8 cellular contexts compared by ENCODE assay signal in the genomic region with DNA sequence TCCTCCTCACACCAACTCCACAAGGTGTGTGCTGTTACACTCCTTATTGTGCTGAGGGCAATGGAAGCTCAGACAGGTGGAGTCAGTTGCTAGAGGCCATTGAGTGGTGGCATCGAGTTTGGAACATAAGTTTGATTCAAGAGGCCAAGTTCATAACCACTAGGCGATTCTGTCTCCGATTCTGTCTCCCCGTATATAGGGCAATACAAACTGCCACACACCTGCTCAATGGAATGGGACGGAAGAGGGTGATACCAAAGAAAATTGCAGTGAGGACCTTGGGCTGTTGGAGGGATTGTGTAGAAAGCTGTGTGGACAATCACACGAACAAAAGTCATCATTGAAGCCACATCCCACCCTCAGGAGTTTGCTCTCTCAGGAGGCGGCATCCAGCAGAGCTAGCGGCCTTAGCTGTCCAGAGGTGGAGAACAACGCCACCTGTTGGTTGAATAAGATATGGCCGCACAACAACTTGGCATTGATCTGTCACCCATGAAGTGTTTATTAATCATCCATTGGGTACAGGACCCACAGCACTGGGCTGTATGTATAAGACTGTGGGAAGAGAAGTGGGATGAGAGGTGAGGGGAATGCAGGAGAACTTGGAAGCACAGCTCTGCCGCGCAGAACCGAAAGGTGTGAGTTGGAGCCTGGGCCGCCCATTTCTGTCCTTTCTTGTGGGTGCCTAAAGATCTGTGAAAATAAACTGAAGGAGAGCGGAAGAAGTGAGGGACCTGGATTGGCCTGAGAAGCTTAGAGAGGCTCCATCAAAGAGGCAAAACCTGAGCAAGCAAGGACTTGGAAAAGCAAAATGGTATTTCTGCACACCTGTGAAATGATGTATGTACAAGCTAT. TPM values are rescaled to one million over a fixed set of nuclear protein-coding genes. Genes with fewer than 3 reads are reported as not detected.
A peak's percentile ranks its signal among the peaks of the same experiment; 100 is the strongest.
DNase-seq lines count a peak whose midpoint lies in the region; ATAC-seq and TF ChIP-seq lines count a peak whose summit lies in the region.

No MANE protein-coding gene starts in this region.

- H3K4me3 ChIP-seq in LNCaP clone FGC (ENCODE audit: low read depth, low read length): no peak overlapping the region
- no peak overlapping the region for H3K4me3 ChIP-seq in SJCRH30
- H3K4me3 ChIP-seq in heart right ventricle: no peak overlapping the region

- H3K36me3 ChIP-seq in SJCRH30: no peaks in the 10 kb centered on the region
- H3K36me3 ChIP-seq in heart right ventricle: no peaks in the 10 kb centered on the region

- H3K9me3 Mint-ChIP-seq in CD4-positive, alpha-beta T cell: no peaks in the 10 kb centered on the region

- DNase-seq in CD4-positive, alpha-beta T cell: peak; percentile 7 to 43 (median 29)
- DNase-seq in LNCaP clone FGC (ENCODE audit: low read depth) (peak; percentile 56), SJCRH30 (peak; percentile 65 to 84), heart right ventricle (peak; percentile 34 to 64), retina (peak; percentile 84)
- peak; percentile 4 for DNase-seq in activated naive CD8-positive, alpha-beta T cell treated with anti-CD3 and anti-CD28 coated beads, Interleukin-2, amount 50 U/mL, for 16 hours (ENCODE audit: low read depth, low spot score)

- WGBS in heart right ventricle, 2 donors: 35 to 38% methylated on average over 15 of the region's 15 CpGs

- H3K4me3 Mint-ChIP-seq in CD4-positive, alpha-beta T cell: no peak overlapping the region

- H3K27me3 Mint-ChIP-seq in CD4-positive, alpha-beta T cell: peaks cover 82% of the 10 kb centered on the region

- H3K4me1 Mint-ChIP-seq in CD4-positive, alpha-beta T cell (ENCODE audit: low read depth): no peaks in the 10 kb centered on the region

- intact Hi-C loops in CD4-positive, alpha-beta T cell (cut with DNase I, micrococcal nuclease): loop anchor here (2.0 to 5.0 kb wide), 2 partner anchors 85 to 89 kb away; no protein-coding TSS in a partner anchor
- intact Hi-C loops in heart right ventricle (cut with DNase I): loop anchor here (1.0 to 2.0 kb wide), 3 partner anchors 85 to 87 kb away; no protein-coding TSS in a partner anchor

- CTCF ChIA-PET in CD4-positive, alpha-beta T cell (lab: Charles Lee): interaction anchor here (1.0 to 2.0 kb wide), 4 partner anchors 11 to 94 kb away, joined by 3 to 9 read pairs (median 4); no protein-coding TSS in a partner anchor

- H3K36me3 Mint-ChIP-seq in CD4-positive, alpha-beta T cell (ENCODE audit: low read depth): no peaks in the 10 kb centered on the region

- no peak overlapping the region for H3K27ac Mint-ChIP-seq in CD4-positive, alpha-beta T cell

- peak; percentile 41 for ATAC-seq in CD4-positive, alpha-beta T cell (ENCODE audit: poor library complexity)
- ATAC-seq in GM19438 (IDR thresholded peaks at IDR 0.05; ENCODE audit: low read depth, unreplicated experiment) (peak; percentile 74), heart right ventricle (peak; percentile 63 to 80 (median 76)), HG02623 (IDR thresholded peaks at IDR 0.05; ENCODE audit: unreplicated experiment) (no peak)

- POLR2A ChIA-PET in CD4-positive, alpha-beta T cell (lab: Charles Lee): interaction anchor here (1.0 kb wide), 1 partner anchor 86 kb away, joined by 3 read pairs; no protein-coding TSS in a partner anchor

- H3K27ac ChIP-seq in CD4-positive, alpha-beta T cell (ENCODE audit: low read depth, low read length): no peak overlapping the region
- H3K27ac ChIP-seq in SJCRH30 (no peak overlapping the region), heart right ventricle (no peak overlapping the region)

- H3K4me1 ChIP-seq in SJCRH30 (no peaks in the 10 kb centered on the region), heart right ventricle (no peaks in the 10 kb centered on the region)

- TF ChIP-seq CTCF in CD4-positive, alpha-beta T cell (IDR thresholded peaks at IDR 0.05): peak; percentile 66
- peak; percentile 92 for TF ChIP-seq CTCF in LNCaP clone FGC (IDR thresholded peaks at IDR 0.05; ENCODE audit: control insufficient read depth, extremely low read depth, insufficient read depth)
- TF ChIP-seq CTCF in heart right ventricle (IDR thresholded peaks at IDR 0.05): peak; percentile 69 to 89 (median 84)

- H3K9me3 ChIP-seq in CD4-positive, alpha-beta T cell (ENCODE audit: control insufficient read depth, low read length): no peaks in the 10 kb centered on the region
- H3K9me3 ChIP-seq in SJCRH30 (replicated peaks) (no peaks in the 10 kb centered on the region), heart right ventricle (no peaks in the 10 kb centered on the region)

- peaks cover 50% of the 10 kb centered on the region for H3K27me3 ChIP-seq in CD4-positive, alpha-beta T cell (ENCODE audit: control insufficient read depth, insufficient read depth, low read length)
- H3K27me3 ChIP-seq in SJCRH30: peaks cover 15% of the 10 kb centered on the region; the same call in 1 of the 2 replicates
- peaks cover 0 to 93% (median 87%) of the 10 kb centered on the region in 7 donors for H3K27me3 ChIP-seq in heart right ventricle

RNA-seq across cellular contexts. Expression of a gene that starts 16.1 kb away (rescaled TPM):
- total RNA-seq in CD4-positive, alpha-beta T cell: not detected
- not detected in 2 replicates for total RNA-seq in SJCRH30 (2014; rRNA removed; shearing (Covaris generic))
- not detected for total RNA-seq in heart right ventricle
- polyA plus RNA-seq in heart right ventricle: not detected

RNA-seq across cellular contexts. Expression of a gene that starts 27.0 kb away (rescaled TPM):
- not detected for total RNA-seq in CD4-positive, alpha-beta T cell
- total RNA-seq in SJCRH30 (2014; rRNA removed; shearing (Covaris generic)): not detected in 2 replicates
- 1 to 10 TPM in 3 of 10 donors, under 1 TPM in 7; 0.28 to 2.2 (median 0.51) TPM for total RNA-seq in heart right ventricle
- 1 to 10 TPM in 1 of 2 donors, under 1 TPM in 1; 0.30 to 1.2 TPM for polyA plus RNA-seq in heart right ventricle

Comparison
In these comparisons a context has a peak if more than half of its experiments do, and no peak if none do; other contexts are left out.
1. DNase-seq: peak in every context shown above with its lines; median percentile 84 in retina; 74 in SJCRH30; 56 in LNCaP clone FGC; 49 in heart right ventricle; 29 in CD4-positive, alpha-beta T cell; 4 in activated naive CD8-positive, alpha-beta T cell treated with anti-CD3 and anti-CD28 coated beads, Interleukin-2, amount 50 U/mL, for 16 hours.